ENCODE assay signal across 8 cellular contexts in the genomic region with DNA sequence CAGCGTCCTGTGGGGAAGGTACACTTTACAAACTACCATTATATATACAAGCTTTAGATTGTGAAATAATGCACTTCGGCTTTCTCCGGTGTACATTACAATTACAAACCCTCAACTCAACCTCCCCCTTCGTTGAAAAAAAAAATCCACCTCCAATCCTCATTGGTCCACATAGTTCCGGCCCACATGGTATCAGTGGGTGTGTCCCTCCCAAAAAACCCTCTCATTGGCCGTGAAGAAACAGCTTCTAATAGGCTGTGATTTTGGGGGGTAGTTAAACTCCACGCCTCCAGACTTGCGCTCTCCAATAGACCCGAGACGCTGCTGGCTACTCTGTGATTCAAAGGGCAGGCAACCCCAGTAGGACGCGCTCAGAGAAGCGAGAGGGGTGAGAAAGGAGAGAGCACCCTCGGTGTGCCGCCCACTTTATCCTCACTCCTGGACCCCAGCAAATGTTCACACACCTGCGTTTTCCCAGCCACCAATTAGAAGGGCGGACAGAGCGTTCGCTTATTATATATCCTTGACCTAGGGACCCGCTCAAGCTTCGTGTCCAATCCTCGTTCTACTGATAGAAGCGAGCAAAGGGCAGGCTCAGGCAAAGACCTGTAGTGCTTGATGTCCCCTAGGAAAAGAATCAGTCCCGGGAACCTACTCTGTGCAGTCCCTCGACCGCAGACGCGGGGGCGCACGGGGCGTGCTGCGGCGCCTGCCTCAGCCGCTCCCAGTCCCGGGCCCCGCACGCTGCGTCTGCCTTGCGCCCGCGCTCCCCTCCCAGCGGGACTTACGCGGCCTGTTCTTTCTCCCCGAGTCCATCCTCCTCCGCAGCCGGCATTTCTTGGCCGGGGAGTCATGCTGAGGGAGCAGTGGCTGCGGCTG. TPM values are rescaled to one million over a fixed set of nuclear protein-coding genes. Genes with fewer than 3 reads are reported as not detected.
DNase-seq lines count a peak whose midpoint lies in the region; ATAC-seq, FAIRE-seq and TF ChIP-seq lines count a peak whose summit lies in the region.

No MANE protein-coding gene starts in this region.

- intact Hi-C loops in A673 (cut with micrococcal nuclease; ENCODE audit: unreplicated experiment): no loop called here

- H3K36me3 ChIP-seq in A673 (ENCODE audit: insufficient read depth, low read length, poor library complexity, severe bottlenecking) (no peaks in the 10 kb centered on the region), bronchial epithelial cell (ENCODE audit: control insufficient read depth, insufficient read depth, low read length) (no peaks in the 10 kb centered on the region), small intestine (ENCODE audit: control insufficient read depth in 2 of 2, insufficient read depth in 2 of 2, low read length in 2 of 2) (no peaks in the 10 kb centered on the region)

- H3K27ac ChIP-seq in A673 (ENCODE audit: low read depth, low read length, poor library complexity, severe bottlenecking): peak overlapping the region; percentile 92
- H3K27ac ChIP-seq in small intestine (ENCODE audit: low read depth in 1 of 2, low read length in 1 of 2): peak overlapping the region; percentile 91 to 92

- DNase-seq in A673 (ENCODE audit: low spot score) (peak; percentile 98), NCI-H2107 (lab: John Stamatoyannopoulos, UW) (peak; percentile 68), UCSD-AML1 (lab: John Stamatoyannopoulos, UW; ENCODE audit: unreplicated experiment) (peak; percentile 68), bronchial epithelial cell (ENCODE audit: low read depth) (peak; percentile 98), iPS-NIHi11 (ENCODE audit: low spot score) (peak; percentile 93), small intestine (peak; percentile 99)

- POLR2A ChIA-PET in A673 (lab: Charles Lee; ENCODE audit: low non-redundant PET): interaction anchor here (0.5 to 1.0 kb wide), 2 partner anchors 230 to 556 kb away, joined by 3 to 10 read pairs; a partner anchor contains a TSS

- H3K4me3 ChIP-seq in A673 (ENCODE audit: low read depth, low read length, poor library complexity, severe bottlenecking): peak overlapping the region; percentile 90
- peak overlapping the region; percentile 51 for H3K4me3 ChIP-seq in bronchial epithelial cell (ENCODE audit: low read depth, low read length)
- H3K4me3 ChIP-seq in small intestine (ENCODE audit: low read depth in 1 of 2, low read length in 2 of 2): peak overlapping the region; percentile 91

- TSS peak; percentile 33 for BruUV-seq in A673 (replicated peaks; lab: Mats Ljungman, UMichigan)

- WGBS in small intestine, 3 donors: 0 to 1% (median 0%) methylated on average over 45 to 49 of the region's 49 CpGs

- FAIRE-seq in bronchial epithelial cell (lab: Jason Lieb, UNC): peak; percentile 95
- no peak for FAIRE-seq in small intestine (lab: Jason Lieb, UNC)

- H3K9me3 ChIP-seq in A673 (ENCODE audit: low read depth, low read length, poor library complexity, severe bottlenecking) (no peaks in the 10 kb centered on the region), small intestine (ENCODE audit: control insufficient read depth, low read depth) (no peaks in the 10 kb centered on the region)

- ATAC-seq in GM18858 (IDR thresholded peaks at IDR 0.05; ENCODE audit: unreplicated experiment) (peak; percentile 85), HG03064 (IDR thresholded peaks at IDR 0.05; ENCODE audit: low read depth, unreplicated experiment) (peak; percentile 80)

- CTCF ChIA-PET in A673 (lab: Charles Lee): interaction anchor here (0.7 kb wide), 1 partner anchor 1150 kb away, joined by 4 read pairs; no protein-coding TSS in a partner anchor

- TF ChIP-seq CTCF in A673 (conservative IDR thresholded peaks at IDR 0.05; ENCODE audit: low read depth, low read length) (no peak; the same call in 1 of the 2 replicates), bronchial epithelial cell (IDR thresholded peaks at IDR 0.05; ENCODE audit: insufficient read depth, low read length, severe bottlenecking) (peak; percentile 1)

- H3K27me3 ChIP-seq in A673 (replicated peaks; ENCODE audit: insufficient read depth, low read depth, low read length, poor library complexity) (no peaks in the 10 kb centered on the region), bronchial epithelial cell (ENCODE audit: control insufficient read depth, insufficient read depth, low read length) (no peaks in the 10 kb centered on the region), small intestine (ENCODE audit: control insufficient read depth in 2 of 2, insufficient read depth in 2 of 2, low read length in 2 of 2) (no peaks in the 10 kb centered on the region)

- peaks cover 39% of the 10 kb centered on the region for H3K4me1 ChIP-seq in A673 (ENCODE audit: insufficient read depth, low read length, poor library complexity, severe bottlenecking)
- H3K4me1 ChIP-seq in small intestine (ENCODE audit: control insufficient read depth in 2 of 2, insufficient read depth in 1 of 2, low read depth in 1 of 2, low read length in 1 of 2): peaks cover 0 to 2% of the 10 kb centered on the region in 2 donors

RNA-seq across cellular contexts. Expression of a gene that starts 1.0 kb away (rescaled TPM):
- total RNA-seq in A673 (2021): 18.5 and 19.2 TPM in 2 replicates
- 6.0 and 8.4 TPM in 2 replicates for total RNA-seq in bronchial epithelial cell
- polyA plus RNA-seq in small intestine: 10 to 100 TPM; 13.1 to 26.8 (median 15.9) TPM

RNA-seq across cellular contexts. Expression of a gene that starts 57.3 kb away (rescaled TPM):
- 74.3 and 78.9 TPM in 2 replicates for total RNA-seq in A673 (2021)
- total RNA-seq in bronchial epithelial cell: 1.7 and 2.1 TPM in 2 replicates
- polyA plus RNA-seq in small intestine: 1 to 10 TPM; 1.6 to 6.1 (median 1.6) TPM

Comparison
In these comparisons a context has a peak if more than half of its experiments do, and no peak if none do; other contexts are left out.
1. Peak in every context shown above with its lines: DNase-seq, ATAC-seq, H3K4me3 ChIP-seq and H3K27ac ChIP-seq.
2. RNA of a gene that starts 57.3 kb away (total RNA-seq): 74.3 to 78.9 TPM in A673; 1.7 to 2.1 TPM in bronchial epithelial cell; every median in the first group is over 10 times any median in the second.